ENCODE assay signal across 3 cellular contexts in genomic region chr15:76353903-76354302, GRCh38.
A peak's percentile ranks its signal among the peaks of the same experiment; 100 is the strongest.
TF ChIP-seq lines count a peak whose summit lies in the region.

No MANE protein-coding gene starts in this region.

TF ChIP-seq in liver, 16 proteins besides CTCF, POLR2A, EP300 and RAD21:
- no peak for TF ChIP-seq REST (IDR thresholded peaks at IDR 0.05)
- no peak for TF ChIP-seq GABPA (IDR thresholded peaks at IDR 0.05 in 1 of 2, conservative IDR thresholded peaks at IDR 0.05 in 1 of 2)
- no peak for TF ChIP-seq ATF3 (IDR thresholded peaks at IDR 0.05)
- TF ChIP-seq HNF4A (conservative IDR thresholded peaks at IDR 0.05), result peak; percentile 31 to 79
- TF ChIP-seq FOXA1 (IDR thresholded peaks at IDR 0.05), result no peak
- no peak for TF ChIP-seq SP1 (IDR thresholded peaks at IDR 0.05)
- TF ChIP-seq YY1 (IDR thresholded peaks at IDR 0.05), result peak; percentile 45
- TF ChIP-seq RXRA (IDR thresholded peaks at IDR 0.05), result peak in 1 of 2 donors; percentile 76

TF ChIP-seq in HepG2, 621 proteins besides CTCF, POLR2A, EP300 and RAD21:
- TF ChIP-seq AHR (CRISPR knock-in tag; IDR thresholded peaks at IDR 0.05), result no peak
- no peak for TF ChIP-seq U2AF1 (optimal IDR thresholded peaks at IDR 0.05; ENCODE audit: low read depth, low read length)
- no peak for TF ChIP-seq ISX (CRISPR knock-in tag; conservative IDR thresholded peaks at IDR 0.05)
- TF ChIP-seq E2F2 (CRISPR knock-in tag; IDR thresholded peaks at IDR 0.05; ENCODE audit: borderline replicate concordance), result no peak
- TF ChIP-seq ZNF512B (CRISPR knock-in tag; IDR thresholded peaks at IDR 0.05; ENCODE audit: borderline replicate concordance), result no peak
- TF ChIP-seq KLF12 (CRISPR knock-in tag; IDR thresholded peaks at IDR 0.05; ENCODE audit: borderline replicate concordance), result no peak
- no peak for TF ChIP-seq ZNF414 (CRISPR knock-in tag; IDR thresholded peaks at IDR 0.05)
- no peak for TF ChIP-seq NR2F1 (CRISPR knock-in tag; IDR thresholded peaks at IDR 0.05)
- TF ChIP-seq ZNF724P (CRISPR knock-in tag; IDR thresholded peaks at IDR 0.05; ENCODE audit: borderline replicate concordance), result no peak
- TF ChIP-seq ZNF138 (CRISPR knock-in tag; IDR thresholded peaks at IDR 0.05; ENCODE audit: low read depth), result no peak
- TF ChIP-seq ZNF547 (CRISPR knock-in tag; IDR thresholded peaks at IDR 0.05), result no peak
- no peak for TF ChIP-seq CCDC6 (CRISPR knock-in tag; IDR thresholded peaks at IDR 0.05)
- TF ChIP-seq WIZ (CRISPR knock-in tag; IDR thresholded peaks at IDR 0.05), result no peak
- no peak for TF ChIP-seq ZFP62 (CRISPR knock-in tag; IDR thresholded peaks at IDR 0.05)
- no peak for TF ChIP-seq CHD4 (IDR thresholded peaks at IDR 0.05; ENCODE audit: borderline replicate concordance, low read length)
- no peak for TF ChIP-seq CENPT (CRISPR knock-in tag; IDR thresholded peaks at IDR 0.05; ENCODE audit: low read depth)
- TF ChIP-seq BATF2 (CRISPR knock-in tag; IDR thresholded peaks at IDR 0.05), result no peak
- TF ChIP-seq DRAP1 (CRISPR knock-in tag; IDR thresholded peaks at IDR 0.05), result no peak

TF ChIP-seq in K562, 482 proteins besides CTCF, POLR2A, EP300 and RAD21:
- no peak for TF ChIP-seq CUX1 (CRISPR knock-in tag; IDR thresholded peaks at IDR 0.05)
- no peak for TF ChIP-seq NFIC (IDR thresholded peaks at IDR 0.05)
- TF ChIP-seq KLF6 (CRISPR knock-in tag; IDR thresholded peaks at IDR 0.05; ENCODE audit: borderline replicate concordance), result no peak
- TF ChIP-seq PHTF2 (CRISPR knock-in tag; IDR thresholded peaks at IDR 0.05), result no peak
- no peak for TF ChIP-seq EP400 (IDR thresholded peaks at IDR 0.05)
- TF ChIP-seq TCF7L2 (IDR thresholded peaks at IDR 0.05; ENCODE audit: low read depth, low read length), result no peak
- TF ChIP-seq JUND (IDR thresholded peaks at IDR 0.05; ENCODE audit: borderline replicate concordance, low read depth, low read length), result no peak
- TF ChIP-seq JUND (tag; IDR thresholded peaks at IDR 0.05; ENCODE audit: borderline replicate concordance, low read depth, low read length), result no peak
